In the genomic region with DNA sequence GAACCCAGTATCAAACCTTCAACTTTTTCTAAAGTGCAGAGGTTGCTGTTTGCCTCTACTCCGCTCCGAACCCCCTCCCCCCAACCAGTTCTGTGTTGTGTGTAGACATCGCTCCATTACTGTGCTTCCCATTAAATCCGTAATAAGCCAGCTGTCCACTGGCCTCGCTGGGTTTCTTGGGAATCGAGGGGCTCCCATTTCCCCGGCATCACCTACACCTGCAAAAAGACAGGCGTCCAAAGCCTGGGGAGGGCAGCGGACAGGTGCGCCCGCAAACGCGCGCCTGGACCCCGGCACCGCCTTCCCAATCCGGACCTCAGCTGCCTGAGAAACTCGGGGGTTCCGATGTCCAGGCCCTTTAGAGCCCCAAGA, we compare ENCODE assay signal across 8 cellular contexts. TPM values are rescaled to one million over a fixed set of nuclear protein-coding genes. Genes with fewer than 3 reads are reported as not detected.
DNase-seq lines count a peak whose midpoint lies in the region; ATAC-seq and TF ChIP-seq lines count a peak whose summit lies in the region.

No MANE protein-coding gene starts in this region.

- H3K4me1 ChIP-seq in MM.1S (ENCODE audit: low read length): peaks cover 13% of the 10 kb centered on the region

- no peaks in the 10 kb centered on the region for H3K36me3 ChIP-seq in MM.1S (replicated peaks; ENCODE audit: insufficient read depth, low read length)

- POLR2A ChIA-PET in naive thymus-derived CD8-positive, alpha-beta T cell (lab: Charles Lee): interaction anchor here (0.9 kb wide), 1 partner anchor 400 kb away, joined by 3 read pairs; no protein-coding TSS in a partner anchor

- no peaks in the 10 kb centered on the region for H3K9me3 Mint-ChIP-seq in naive thymus-derived CD8-positive, alpha-beta T cell

- no peaks in the 10 kb centered on the region for H3K9me2 ChIP-seq in MM.1S (replicated peaks; ENCODE audit: insufficient read depth, low read length)

- H3K27me3 ChIP-seq in MM.1S (replicated peaks; ENCODE audit: insufficient read depth, low read length): no peaks in the 10 kb centered on the region

- H3K27me3 Mint-ChIP-seq in naive thymus-derived CD8-positive, alpha-beta T cell: peaks cover 8 to 23% (median 11%) of the 10 kb centered on the region in 5 donors

- DNase-seq in MM.1S: peak; percentile 6
- no peak for DNase-seq in choroid plexus epithelial cell (ENCODE audit: low read depth)
- no peak for DNase-seq in naive thymus-derived CD8-positive, alpha-beta T cell
- no peak for DNase-seq in mucosa of gallbladder (ENCODE audit: low spot score)
- DNase-seq in NCI-H187 (lab: John Stamatoyannopoulos, UW): no peak

- H3K27ac Mint-ChIP-seq in naive thymus-derived CD8-positive, alpha-beta T cell: peak overlapping the region in 1 of 10 donors; percentile 11

- H3K4me3 ChIP-seq in MM.1S (ENCODE audit: low read length) (peak overlapping the region; percentile 90), choroid plexus epithelial cell (ENCODE audit: low read depth, low read length) (peak overlapping the region; percentile 69)

- peak overlapping the region; percentile 70; the same call in 1 of the 2 replicates for H3K9ac ChIP-seq in MM.1S (ENCODE audit: low read length)

- no peak for TF ChIP-seq CTCF in MM.1S (IDR thresholded peaks at IDR 0.05; ENCODE audit: low read length)
- TF ChIP-seq CTCF in choroid plexus epithelial cell (conservative IDR thresholded peaks at IDR 0.05; ENCODE audit: low read depth, low read length): no peak

- peak overlapping the region; percentile 66 for H2AFZ ChIP-seq in MM.1S (ENCODE audit: low read length)

- H3K4me1 Mint-ChIP-seq in naive thymus-derived CD8-positive, alpha-beta T cell: peaks cover 4 to 18% (median 12%) of the 10 kb centered on the region in 4 donors

- H3K4me2 ChIP-seq in MM.1S (ENCODE audit: low read depth, low read length): peak overlapping the region; percentile 77

- no peak overlapping the region for H3K27ac ChIP-seq in MM.1S (ENCODE audit: low read length)

- H3F3A ChIP-seq in MM.1S (ENCODE audit: insufficient read depth, low read length): no peaks in the 10 kb centered on the region

- H3K4me3 Mint-ChIP-seq in naive thymus-derived CD8-positive, alpha-beta T cell: peak overlapping the region; percentile 69 to 90 (median 78)

- no peaks in the 10 kb centered on the region for H4K20me1 ChIP-seq in MM.1S (ENCODE audit: insufficient read depth, low read length)

- no peaks in the 10 kb centered on the region for H3K36me3 Mint-ChIP-seq in naive thymus-derived CD8-positive, alpha-beta T cell

- no peaks in the 10 kb centered on the region for H3K9me3 ChIP-seq in MM.1S (replicated peaks; ENCODE audit: insufficient read depth, low read length)

- H3K79me2 ChIP-seq in MM.1S (ENCODE audit: low read length): peaks cover 8% of the 10 kb centered on the region; the same call in 1 of the 2 replicates

- ATAC-seq in GM18498 (IDR thresholded peaks at IDR 0.05; ENCODE audit: unreplicated experiment) (peak; percentile 9), GM19324 (IDR thresholded peaks at IDR 0.05; ENCODE audit: low FRiP score, unreplicated experiment) (no peak), HG02870 (IDR thresholded peaks at IDR 0.05; ENCODE audit: unreplicated experiment) (no peak)
- ATAC-seq in naive thymus-derived CD8-positive, alpha-beta T cell: peak; percentile 8 to 24

RNA-seq across cellular contexts. Expression of a gene that starts 0.6 kb away (rescaled TPM):
- total RNA-seq in naive thymus-derived CD8-positive, alpha-beta T cell: under 1 TPM; 0.44 TPM
- under 1 TPM; 0.08 to 0.28 (median 0.09) TPM for polyA plus RNA-seq in naive thymus-derived CD8-positive, alpha-beta T cell
- total RNA-seq in mucosa of gallbladder: 0.26 TPM

Comparison
In these comparisons a context has a peak if more than half of its experiments do, and no peak if none do; other contexts are left out.
1. ATAC-seq: peak in GM18498 (single experiment) and naive thymus-derived CD8-positive, alpha-beta T cell (2 of 2); none in GM19324 (single experiment) and HG02870 (single experiment).